ENCODE assay signal across 8 cellular contexts in genomic region chr7:99459087-99459486, GRCh38. TPM values are rescaled to one million over a fixed set of nuclear protein-coding genes. Genes with fewer than 3 reads are reported as not detected.
A peak's percentile ranks its signal among the peaks of the same experiment; 100 is the strongest.
DNase-seq lines count a peak whose midpoint lies in the region; ATAC-seq and TF ChIP-seq lines count a peak whose summit lies in the region.

No MANE protein-coding gene starts in this region.

- TF ChIP-seq POLR2A in right lobe of liver (IDR thresholded peaks at IDR 0.05) = no peak

- H3K9me3 Mint-ChIP-seq in activated T-cell treated with anti-CD3 and anti-CD28 coated beads, Interleukin-2, amount 50 U/mL, for 24 hours = no peaks in the 10 kb centered on the region

- no peaks in the 10 kb centered on the region for H3K9me3 ChIP-seq in Karpas-422 (ENCODE audit: low read length)
- H3K9me3 ChIP-seq in right lobe of liver = no peaks in the 10 kb centered on the region

- H3K4me1 ChIP-seq in Karpas-422 (ENCODE audit: low read length) = peaks cover 3% of the 10 kb centered on the region
- H3K4me1 ChIP-seq in right lobe of liver = peaks cover 0 to 9% (median 0%) of the 10 kb centered on the region in 4 donors

- H3K9me2 ChIP-seq in Karpas-422 (replicated peaks; ENCODE audit: insufficient read depth, low read length) = no peaks in the 10 kb centered on the region

- TF ChIP-seq CTCF in right lobe of liver (IDR thresholded peaks at IDR 0.05) = peak in 2 of 4 donors; percentile 8 to 9

- peak overlapping the region; percentile 71 for H3K27ac Mint-ChIP-seq in activated T-cell treated with anti-CD3 and anti-CD28 coated beads, Interleukin-2, amount 50 U/mL, for 24 hours

- peaks cover 47% of the 10 kb centered on the region for H3K36me3 ChIP-seq in Karpas-422 (ENCODE audit: insufficient read depth, low read length)
- H3K36me3 ChIP-seq in right lobe of liver = peaks cover 0 to 40% (median 17%) of the 10 kb centered on the region in 4 donors

- peak; percentile 17 to 44 (median 31) for ATAC-seq in right lobe of liver

- H3K79me2 ChIP-seq in Karpas-422 (ENCODE audit: low read length) = peaks cover 56% of the 10 kb centered on the region

- H3K4me1 Mint-ChIP-seq in activated T-cell treated with anti-CD3 and anti-CD28 coated beads, Interleukin-2, amount 50 U/mL, for 24 hours (ENCODE audit: low read depth) = peaks cover 39% of the 10 kb centered on the region

- H3K9ac ChIP-seq in Karpas-422 (ENCODE audit: low read length) = no peak overlapping the region

- peaks cover 32% of the 10 kb centered on the region; the same call in 1 of the 2 replicates for H4K20me1 ChIP-seq in Karpas-422 (ENCODE audit: insufficient read depth, low read depth, low read length)

- no peak overlapping the region for H3K4me3 Mint-ChIP-seq in activated T-cell treated with anti-CD3 and anti-CD28 coated beads, Interleukin-2, amount 50 U/mL, for 24 hours

- DNase-seq in EL (peak; percentile 31), Karpas-422 (peak; percentile 85), right lobe of liver (no peak), activated gamma-delta T cell treated with Interleukin-2 at 50 U/mL for 16 hours (no peak), epidermal melanocyte (ENCODE audit: insufficient read length, low spot score) (no peak), LoVo (ENCODE audit: low spot score) (no peak), activated gamma-delta T cell (lab: John Stamatoyannopoulos, UW) (no peak)
- DNase-seq in activated T-cell treated with anti-CD3 and anti-CD28 coated beads, Interleukin-2, amount 50 U/mL, for 24 hours = no peak

- no peak overlapping the region for H2AFZ ChIP-seq in Karpas-422 (ENCODE audit: low read length)

- intact Hi-C loops in right lobe of liver (cut with DNase I) = no loop called here

- peaks cover 91% of the 10 kb centered on the region for H3K36me3 Mint-ChIP-seq in activated T-cell treated with anti-CD3 and anti-CD28 coated beads, Interleukin-2, amount 50 U/mL, for 24 hours (ENCODE audit: low read depth)

- 90% methylated on average over 7 of the region's 8 CpGs for WGBS in right lobe of liver (ENCODE audit: insufficient coverage, low coverage, low lambda C conversion rate, missing lambda C conversion rate)

- H3K4me3 ChIP-seq in Karpas-422 (ENCODE audit: low read length) = no peak overlapping the region
- no peak overlapping the region for H3K4me3 ChIP-seq in right lobe of liver

- no peak overlapping the region for H3K4me2 ChIP-seq in Karpas-422 (ENCODE audit: low read depth, low read length, poor library complexity, severe bottlenecking)

- H3K27ac ChIP-seq in Karpas-422 (ENCODE audit: low read length) (no peak overlapping the region), right lobe of liver (no peak overlapping the region)

- no peaks in the 10 kb centered on the region for H3K27me3 Mint-ChIP-seq in activated T-cell treated with anti-CD3 and anti-CD28 coated beads, Interleukin-2, amount 50 U/mL, for 24 hours

- no peaks in the 10 kb centered on the region for H3K27me3 ChIP-seq in Karpas-422 (ENCODE audit: low read length)
- H3K27me3 ChIP-seq in right lobe of liver = no peaks in the 10 kb centered on the region

RNA-seq across cellular contexts. Expression of gene ATP5MF, which starts 6.9 kb away (rescaled TPM):
- total RNA-seq in Karpas-422 (2014; rRNA removed; shearing (Covaris generic); ENCODE audit: low replicate concordance) = 653 and 873 TPM in 2 replicates
- 1,000 to 10,000 TPM in 2 of 6 experiments, 100 to 1,000 TPM in 4; 134 to 1,633 (median 145) TPM for total RNA-seq in right lobe of liver

RNA-seq across cellular contexts. Expression of gene ZNF789, which starts 13.6 kb away (rescaled TPM):
- 29.0 and 33.0 TPM in 2 replicates for total RNA-seq in Karpas-422 (2014; rRNA removed; shearing (Covaris generic); ENCODE audit: low replicate concordance)
- total RNA-seq in right lobe of liver = 1 to 10 TPM; 2.8 to 5.6 (median 4.0) TPM

RNA-seq across cellular contexts. Expression of gene CPSF4, which starts 20.3 kb away (rescaled TPM):
- 48.7 and 63.6 TPM in 2 replicates for total RNA-seq in Karpas-422 (2014; rRNA removed; shearing (Covaris generic); ENCODE audit: low replicate concordance)
- 10 to 100 TPM; 10.1 to 16.7 (median 12.0) TPM for total RNA-seq in right lobe of liver

RNA-seq across cellular contexts. Expression of gene PTCD1, which starts 20.5 kb away (rescaled TPM):
- 2.5 and 7.6 TPM in 2 replicates for total RNA-seq in Karpas-422 (2014; rRNA removed; shearing (Covaris generic); ENCODE audit: low replicate concordance)
- total RNA-seq in right lobe of liver = 1 to 10 TPM; 2.4 to 5.3 (median 2.8) TPM

RNA-seq across cellular contexts. Expression of gene ZNF394, which starts 41.0 kb away (rescaled TPM):
- total RNA-seq in Karpas-422 (2014; rRNA removed; shearing (Covaris generic); ENCODE audit: low replicate concordance) = 40.4 and 40.8 TPM in 2 replicates
- total RNA-seq in right lobe of liver = 10 to 100 TPM in 2 of 6 experiments, 1 to 10 TPM in 4; 6.6 to 12.3 (median 9.4) TPM

Comparison
In these comparisons a context has a peak if more than half of its experiments do, and no peak if none do; other contexts are left out.
1. DNase-seq: peak in EL (single experiment) and Karpas-422 (single experiment); none in activated T-cell treated with anti-CD3 and anti-CD28 coated beads, Interleukin-2, amount 50 U/mL, for 24 hours (single experiment), right lobe of liver (0 of 3), activated gamma-delta T cell treated with Interleukin-2 at 50 U/mL for 16 hours (single experiment), epidermal melanocyte (single experiment), LoVo (single experiment) and activated gamma-delta T cell (single experiment).